In the genomic region with DNA sequence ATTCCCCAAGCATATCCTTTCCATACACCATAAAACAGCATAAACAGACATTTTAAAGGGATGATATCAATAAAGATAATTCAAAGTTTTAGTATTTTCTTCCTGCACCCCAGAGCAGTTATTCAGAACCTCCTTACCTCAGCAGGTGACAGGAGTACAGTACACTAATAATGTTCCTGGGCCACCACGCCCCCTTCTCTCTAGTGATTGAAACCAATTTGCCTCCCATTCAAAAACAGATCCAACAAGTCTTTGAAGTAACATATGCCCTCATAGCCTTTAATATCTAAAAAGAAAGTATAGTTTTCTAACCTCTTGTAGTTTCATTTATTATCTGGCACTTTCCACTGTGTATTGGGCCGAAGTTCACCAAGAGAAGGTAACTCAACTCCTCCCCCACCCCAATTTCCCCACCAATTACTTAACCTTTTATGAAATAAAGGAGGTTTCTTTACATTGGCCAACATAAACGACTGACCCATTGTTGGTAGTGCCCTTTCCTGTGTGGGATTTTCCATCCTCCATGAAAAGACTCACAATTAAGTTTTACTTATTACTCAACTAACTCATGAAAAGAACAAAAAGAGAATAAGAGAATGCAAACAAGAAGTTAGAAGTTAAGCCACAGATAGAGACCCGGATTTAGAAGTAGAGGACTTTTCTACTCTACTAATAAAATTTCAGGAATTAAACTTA, we compare ENCODE assay signal across 22 cellular contexts. TPM values are rescaled to one million over a fixed set of nuclear protein-coding genes. Genes with fewer than 3 reads are reported as not detected.
"Had no signal": no experiment of that assay in that cellular context is flagged by ENCODE, and none has a peak within 500 bp of the region (broad histone marks: within the 10 kb centered on the region; RNA-seq: fewer than 3 reads in every experiment).

No MANE protein-coding gene starts in this region.

- H3K4me3 ChIP-seq: heart left ventricle, pancreas, psoas muscle, right atrium auricular region, spleen, testis, vagina had no signal

- H3K27me3 ChIP-seq: heart left ventricle, pancreas, right atrium auricular region, spleen, testis, vagina had no signal

- H3K4me1 Mint-ChIP-seq: brain had no signal

- H3K27me3 Mint-ChIP-seq: brain had no signal

- DNase-seq: activated CD8-positive, alpha-beta memory T cell treated with anti-CD3 and anti-CD28 coated beads, Interleukin-2, amount 50 U/mL, for 48 hours; activated naive CD4-positive, alpha-beta T cell treated with anti-CD3 and anti-CD28 coated beads, Interleukin-2, amount 10 ng/mL, durations not matched to agents 7 days and 5 days; activated T-cell treated with anti-CD3 and anti-CD28 coated beads, Interleukin-2, amount 50 U/mL, for 4 hours; aorta; heart left ventricle; left cardiac atrium; midbrain; pancreas; psoas muscle; spleen; stimulated activated CD4-positive, alpha-beta T cell treated with anti-CD3 and anti-CD28 coated beads, Interleukin-4, amount 100 ng/mL, for 4 hours; T-helper 1 cell; trophoblast cell; WERI-Rb-1 had no signal

- H3K36me3 Mint-ChIP-seq: activated naive CD4-positive, alpha-beta T cell treated with anti-CD3 and anti-CD28 coated beads, Interleukin-2, amount 10 ng/mL, durations not matched to agents 7 days and 5 days; brain had no signal

- H3K4me3 Mint-ChIP-seq: activated naive CD4-positive, alpha-beta T cell treated with anti-CD3 and anti-CD28 coated beads, Interleukin-2, amount 10 ng/mL, durations not matched to agents 7 days and 5 days; activated T-cell treated with anti-CD3 and anti-CD28 coated beads, Interleukin-2, amount 50 U/mL, for 4 hours; brain; nephron had no signal

- H3K27ac Mint-ChIP-seq: activated naive CD4-positive, alpha-beta T cell treated with anti-CD3 and anti-CD28 coated beads, Interleukin-2, amount 10 ng/mL, durations not matched to agents 7 days and 5 days; brain had no signal

- H3K27ac ChIP-seq: heart left ventricle, pancreas, psoas muscle, right atrium auricular region, testis, vagina, WERI-Rb-1 had no signal

- ATAC-seq: heart left ventricle, pancreas, psoas muscle had no signal

RNA-seq across cellular contexts. Expression of gene ATP8B4, which starts 5.0 kb away (rescaled TPM):
- total RNA-seq: chondrocyte, epithelial cell of proximal tubule had no signal

RNA-seq across cellular contexts. Expression of gene SLC27A2, which starts 58.0 kb away (rescaled TPM):
- total RNA-seq: cardiac septum, chondrocyte, psoas muscle, right atrium auricular region had no signal
